Comparison of ENCODE assay signal across 11 cellular contexts in the genomic region with DNA sequence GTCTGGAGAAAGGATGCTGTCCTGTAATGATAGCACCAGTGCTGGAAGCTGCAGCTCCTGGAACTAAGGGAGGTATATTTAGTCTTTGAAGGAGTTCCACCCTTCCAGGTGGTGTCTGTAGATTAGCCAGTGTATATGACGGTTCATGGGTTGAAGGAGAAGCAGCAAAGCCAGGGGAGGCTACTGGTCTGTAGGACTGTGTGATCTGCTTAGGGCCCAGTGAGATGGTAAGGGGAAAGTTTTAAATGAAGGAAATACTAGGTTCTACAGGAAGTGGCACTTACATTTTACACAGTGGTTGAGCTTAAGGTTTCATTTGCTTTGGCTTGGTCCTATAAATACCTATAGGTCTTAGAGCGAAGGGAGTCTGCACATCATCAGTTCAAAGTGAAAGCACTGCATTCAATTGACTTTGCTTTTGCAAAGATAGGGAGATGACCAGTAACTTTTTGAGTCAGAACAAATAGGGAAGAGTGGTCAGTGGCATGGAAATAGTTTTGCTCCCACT. TPM values are rescaled to one million over a fixed set of nuclear protein-coding genes. Genes with fewer than 3 reads are reported as not detected.
A peak's percentile ranks its signal among the peaks of the same experiment; 100 is the strongest.
DNase-seq lines count a peak whose midpoint lies in the region; ATAC-seq and TF ChIP-seq lines count a peak whose summit lies in the region.
"Had no signal": no experiment of that assay in that cellular context is flagged by ENCODE, and none has a peak within 500 bp of the region (broad histone marks: within the 10 kb centered on the region; RNA-seq: fewer than 3 reads in every experiment).

No MANE protein-coding gene starts in this region.

- peak; percentile 46 for ATAC-seq in activated CD8-positive, alpha-beta memory T cell treated with anti-CD3 and anti-CD28 coated beads, Interleukin-2, amount 10 ng/mL, durations not matched to agents 7 days and 5 days
- ATAC-seq in HG02610 (IDR thresholded peaks at IDR 0.05; ENCODE audit: unreplicated experiment), result peak; percentile 77

- H3K4me2 ChIP-seq in Karpas-422 (ENCODE audit: low read depth, low read length, poor library complexity, severe bottlenecking), result peak overlapping the region; percentile 32

- H3K9ac ChIP-seq in Karpas-422 (ENCODE audit: low read length), result peak overlapping the region; percentile 35; the same call in 1 of the 2 replicates

- H2AFZ ChIP-seq in Karpas-422 (ENCODE audit: low read length), result no peak overlapping the region

- peaks cover 61% of the 10 kb centered on the region for H3K4me1 Mint-ChIP-seq in activated CD8-positive, alpha-beta memory T cell treated with anti-CD3 and anti-CD28 coated beads, Interleukin-2, amount 10 ng/mL, durations not matched to agents 7 days and 5 days
- peaks cover 33% of the 10 kb centered on the region for H3K4me1 Mint-ChIP-seq in nephron progenitor cell

- H3K27ac ChIP-seq in Karpas-422 (ENCODE audit: low read length), result peak overlapping the region; percentile 52

- H3K4me3 ChIP-seq in Karpas-422 (ENCODE audit: low read length), result no peak overlapping the region

- H3K27me3 ChIP-seq in Karpas-422 (ENCODE audit: low read length), result no peaks in the 10 kb centered on the region

- H3K9me3 ChIP-seq in Karpas-422 (ENCODE audit: low read length), result no peaks in the 10 kb centered on the region

- H3K27me3 Mint-ChIP-seq in activated CD8-positive, alpha-beta memory T cell treated with anti-CD3 and anti-CD28 coated beads, Interleukin-2, amount 10 ng/mL, durations not matched to agents 7 days and 5 days, result no peaks in the 10 kb centered on the region
- no peaks in the 10 kb centered on the region for H3K27me3 Mint-ChIP-seq in nephron progenitor cell (ENCODE audit: low read depth, poor library complexity)

- H3K36me3 ChIP-seq in Karpas-422 (ENCODE audit: insufficient read depth, low read length), result peaks cover 49% of the 10 kb centered on the region

- no peak for TF ChIP-seq CTCF in nephron progenitor cell (IDR thresholded peaks at IDR 0.05)

- CTCF ChIA-PET in activated CD8-positive, alpha-beta memory T cell treated with anti-CD3 and anti-CD28 coated beads, Interleukin-2, amount 10 ng/mL, durations not matched to agents 7 days and 5 days (lab: Charles Lee), result interaction anchor here (0.6 to 2.9 kb wide), 7 partner anchors 11 to 199 kb away, joined by 3 to 13 read pairs (median 5); a partner anchor contains a TSS

- peaks cover 47% of the 10 kb centered on the region for H4K20me1 ChIP-seq in Karpas-422 (ENCODE audit: insufficient read depth, low read depth, low read length)

- H3K27ac Mint-ChIP-seq in activated CD8-positive, alpha-beta memory T cell treated with anti-CD3 and anti-CD28 coated beads, Interleukin-2, amount 10 ng/mL, durations not matched to agents 7 days and 5 days, result peak overlapping the region; percentile 83
- H3K27ac Mint-ChIP-seq in nephron progenitor cell, result peak overlapping the region; percentile 36

- H3K4me3 Mint-ChIP-seq in activated CD8-positive, alpha-beta memory T cell treated with anti-CD3 and anti-CD28 coated beads, Interleukin-2, amount 10 ng/mL, durations not matched to agents 7 days and 5 days, result peak overlapping the region; percentile 57
- no peak overlapping the region for H3K4me3 Mint-ChIP-seq in nephron progenitor cell

- H3K9me3 Mint-ChIP-seq in activated CD8-positive, alpha-beta memory T cell treated with anti-CD3 and anti-CD28 coated beads, Interleukin-2, amount 10 ng/mL, durations not matched to agents 7 days and 5 days (ENCODE audit: low read depth), result no peaks in the 10 kb centered on the region
- H3K9me3 Mint-ChIP-seq in nephron progenitor cell, result no peaks in the 10 kb centered on the region

- no peak for DNase-seq in activated CD8-positive, alpha-beta memory T cell treated with anti-CD3 and anti-CD28 coated beads, Interleukin-2, amount 10 ng/mL, durations not matched to agents 7 days and 5 days
- DNase-seq in activated CD8-positive, alpha-beta memory T cell treated with anti-CD3 and anti-CD28 coated beads, Interleukin-2, amount 50 U/mL, for 48 hours, result no peak
- DNase-seq in Karpas-422 (peak; percentile 56), nephron progenitor cell (no peak), LoVo (ENCODE audit: low spot score) (no peak), NCI-H187 (lab: John Stamatoyannopoulos, UW) (no peak), COR-L47 (lab: John Stamatoyannopoulos, UW) (no peak)
- DNase-seq: stimulated activated CD4-positive, alpha-beta T cell treated with anti-CD3 and anti-CD28 coated beads, Interleukin-4, amount 100 ng/mL, for 4 hours had no signal

- H3K4me1 ChIP-seq in Karpas-422 (ENCODE audit: low read length), result peaks cover 49% of the 10 kb centered on the region

- no peaks in the 10 kb centered on the region for H3K9me2 ChIP-seq in Karpas-422 (replicated peaks; ENCODE audit: insufficient read depth, low read length)

- H3K36me3 Mint-ChIP-seq in activated CD8-positive, alpha-beta memory T cell treated with anti-CD3 and anti-CD28 coated beads, Interleukin-2, amount 10 ng/mL, durations not matched to agents 7 days and 5 days, result peaks cover 45% of the 10 kb centered on the region
- peaks cover 34% of the 10 kb centered on the region for H3K36me3 Mint-ChIP-seq in nephron progenitor cell (ENCODE audit: low read depth)

- H3K79me2 ChIP-seq in Karpas-422 (ENCODE audit: low read length), result peaks cover 76% of the 10 kb centered on the region

RNA-seq across cellular contexts. Expression of a gene that starts 5.6 kb away (rescaled TPM):
- total RNA-seq in activated CD8-positive, alpha-beta memory T cell treated with anti-CD3 and anti-CD28 coated beads, Interleukin-2, amount 10 ng/mL, durations not matched to agents 7 days and 5 days, result 10 to 100 TPM; 36.2 to 55.9 TPM
- 38.5 and 54.6 TPM in 2 replicates for total RNA-seq in Karpas-422 (2014; rRNA removed; shearing (Covaris generic); ENCODE audit: low replicate concordance)

RNA-seq across cellular contexts. Expression of a gene that starts 17.7 kb away (rescaled TPM):
- total RNA-seq in activated CD8-positive, alpha-beta memory T cell treated with anti-CD3 and anti-CD28 coated beads, Interleukin-2, amount 10 ng/mL, durations not matched to agents 7 days and 5 days, result 1,000 to 10,000 TPM; 1,232 to 1,591 TPM
- 2,449 and 2,497 TPM in 2 replicates for total RNA-seq in Karpas-422 (2014; rRNA removed; shearing (Covaris generic); ENCODE audit: low replicate concordance)

RNA-seq across cellular contexts. Expression of a gene that starts 59.3 kb away (rescaled TPM):
- total RNA-seq in activated CD8-positive, alpha-beta memory T cell treated with anti-CD3 and anti-CD28 coated beads, Interleukin-2, amount 10 ng/mL, durations not matched to agents 7 days and 5 days, result 10 to 100 TPM in 1 of 2 experiments, 1 to 10 TPM in 1; 3.7 to 47.6 TPM
- total RNA-seq in Karpas-422 (2014; rRNA removed; shearing (Covaris generic); ENCODE audit: low replicate concordance), result not detected in 2 replicates
- total RNA-seq: kidney epithelial cell, SK-MEL-5 had no signal
